1 cellular context compared by ENCODE assay signal in genomic region chr21:26169061-26169610, GRCh38.
TF ChIP-seq lines count a peak whose summit lies in the region.

No MANE protein-coding gene starts in this region.

TF ChIP-seq in HepG2, 621 proteins besides CTCF, POLR2A, EP300 and RAD21 (continued from another document and continues in another):
- TF ChIP-seq GPBP1L1 (CRISPR knock-in tag; IDR thresholded peaks at IDR 0.05) (no peak), KLF9 (CRISPR knock-in tag; IDR thresholded peaks at IDR 0.05; ENCODE audit: low read depth) (no peak), AKNA (CRISPR knock-in tag; IDR thresholded peaks at IDR 0.05; ENCODE audit: borderline replicate concordance) (no peak), NCOA5 (CRISPR knock-in tag; IDR thresholded peaks at IDR 0.05) (no peak), SRF (IDR thresholded peaks at IDR 0.05; ENCODE audit: low read depth, low read length) (no peak), RFX3 (CRISPR knock-in tag; IDR thresholded peaks at IDR 0.05) (no peak), NR2F6 (IDR thresholded peaks at IDR 0.05) (no peak), NR2F6 (CRISPR knock-in tag; IDR thresholded peaks at IDR 0.05) (no peak), SIN3A (IDR thresholded peaks at IDR 0.05; ENCODE audit: borderline replicate concordance, low read depth, low read length) (peak; percentile 28; the same call in 1 of the 2 replicates), HNRNPH1 (optimal IDR thresholded peaks at IDR 0.05; ENCODE audit: low read depth, low read length) (no peak), SAP130 (CRISPR knock-in tag; IDR thresholded peaks at IDR 0.05; ENCODE audit: low read depth) (peak; percentile 10), ZNF362 (CRISPR knock-in tag; IDR thresholded peaks at IDR 0.05; ENCODE audit: borderline replicate concordance) (peak; percentile 18; the same call in 1 of the 2 replicates), SMYD3 (CRISPR knock-in tag; IDR thresholded peaks at IDR 0.05) (no peak), ASH2L (IDR thresholded peaks at IDR 0.05; ENCODE audit: insufficient read length, low read depth, low read length) (peak; percentile 13), TBX2 (CRISPR knock-in tag; IDR thresholded peaks at IDR 0.05; ENCODE audit: borderline replicate concordance) (no peak), ZNF629 (CRISPR knock-in tag; conservative IDR thresholded peaks at IDR 0.05) (no peak), MTF1 (CRISPR knock-in tag; IDR thresholded peaks at IDR 0.05) (no peak), TBP (CRISPR knock-in tag; IDR thresholded peaks at IDR 0.05) (no peak), ZNF431 (CRISPR knock-in tag; IDR thresholded peaks at IDR 0.05; ENCODE audit: borderline replicate concordance, low read depth) (no peak), PHF8 (CRISPR knock-in tag; IDR thresholded peaks at IDR 0.05) (peak; percentile 44), ZNF691 (CRISPR knock-in tag; IDR thresholded peaks at IDR 0.05; ENCODE audit: borderline replicate concordance, low read depth) (no peak), ZNF343 (CRISPR knock-in tag; IDR thresholded peaks at IDR 0.05) (no peak), TGIF2 (CRISPR knock-in tag; IDR thresholded peaks at IDR 0.05) (no peak), ZNF660 (CRISPR knock-in tag; IDR thresholded peaks at IDR 0.05; ENCODE audit: borderline replicate concordance, low read depth) (no peak), NRL (CRISPR knock-in tag; IDR thresholded peaks at IDR 0.05; ENCODE audit: borderline replicate concordance) (0 out of 2 replicates have a peak, but pooled peaks have one; percentile 11), MTF2 (CRISPR knock-in tag; IDR thresholded peaks at IDR 0.05; ENCODE audit: borderline replicate concordance) (no peak), MEF2D (CRISPR knock-in tag; IDR thresholded peaks at IDR 0.05) (no peak), HIVEP1 (CRISPR knock-in tag; IDR thresholded peaks at IDR 0.05) (no peak), ZNF678 (CRISPR knock-in tag; IDR thresholded peaks at IDR 0.05) (no peak), KLF15 (CRISPR knock-in tag; IDR thresholded peaks at IDR 0.05; ENCODE audit: borderline replicate concordance) (no peak), DMAP1 (CRISPR knock-in tag; IDR thresholded peaks at IDR 0.05) (no peak), YY1 (IDR thresholded peaks at IDR 0.05; ENCODE audit: insufficient read depth, insufficient replicate concordance, low read depth, low read length) (peak; percentile 32), SIX4 (CRISPR knock-in tag; IDR thresholded peaks at IDR 0.05) (no peak), STAT6 (CRISPR knock-in tag; IDR thresholded peaks at IDR 0.05; ENCODE audit: borderline replicate concordance) (no peak), FOSL1 (CRISPR knock-in tag; IDR thresholded peaks at IDR 0.05; ENCODE audit: borderline replicate concordance) (no peak), ZBTB14 (CRISPR knock-in tag; IDR thresholded peaks at IDR 0.05) (no peak; the same call in 1 of the 2 replicates), GRHL1 (CRISPR knock-in tag; conservative IDR thresholded peaks at IDR 0.05) (no peak), ZMYM4 (CRISPR knock-in tag; IDR thresholded peaks at IDR 0.05) (0 out of 2 replicates have a peak, but pooled peaks have one; percentile 12), SRSF1 (optimal IDR thresholded peaks at IDR 0.05; ENCODE audit: low read depth, low read length) (no peak), HDAC1 (CRISPR knock-in tag; IDR thresholded peaks at IDR 0.05) (0 out of 2 replicates have a peak, but pooled peaks have one; percentile 33), JUNB (CRISPR knock-in tag; IDR thresholded peaks at IDR 0.05; ENCODE audit: borderline replicate concordance) (no peak), ZNF839 (CRISPR knock-in tag; IDR thresholded peaks at IDR 0.05; ENCODE audit: borderline replicate concordance) (no peak), POLR2G (IDR thresholded peaks at IDR 0.05; ENCODE audit: low read depth, low read length) (peak; percentile 39; the same call in 1 of the 2 replicates), AHDC1 (CRISPR knock-in tag; IDR thresholded peaks at IDR 0.05; ENCODE audit: borderline replicate concordance) (no peak), ZNF792 (CRISPR knock-in tag; IDR thresholded peaks at IDR 0.05) (no peak), ZNF790 (CRISPR knock-in tag; IDR thresholded peaks at IDR 0.05; ENCODE audit: borderline replicate concordance) (no peak), ZC3H13 (CRISPR knock-in tag; IDR thresholded peaks at IDR 0.05) (no peak)
